Comparison of ENCODE assay signal across 29 cellular contexts in genomic region chr11:61547246-61547645, GRCh38. TPM values are rescaled to one million over a fixed set of nuclear protein-coding genes. Genes with fewer than 3 reads are reported as not detected.
"Had no signal": no experiment of that assay in that cellular context is flagged by ENCODE, and none has a peak within 500 bp of the region (broad histone marks: within the 10 kb centered on the region; RNA-seq: fewer than 3 reads in every experiment).

No MANE protein-coding gene starts in this region.

- H3K4me3 Mint-ChIP-seq: stimulated activated effector memory CD8-positive, alpha-beta T cell treated with anti-CD3 and anti-CD28 coated beads, Interleukin-12 subunit alpha, Interleukin-12 subunit beta, amount 100 ng/mL, for 72 hours; stimulated activated memory B cell treated with anti-CD40 and anti-IgM and Interleukin-4, amounts not matched to agents 10 μg/mL and 1 μg/mL and 100 μg/mL, for 72 hours; stimulated activated naive B cell treated with anti-CD40 and anti-IgM and Interleukin-4, amounts not matched to agents 10 μg/mL and 1 μg/mL and 100 μg/mL, for 72 hours; stimulated activated naive CD8-positive, alpha-beta T cell treated with anti-CD3 and anti-CD28 coated beads, Interleukin-15, amount 100 ng/mL, for 72 hours; stimulated activated naive CD8-positive, alpha-beta T cell treated with anti-CD3 and anti-CD28 coated beads, Interleukin-15, Interleukin-2, amounts not matched to agents 100 ng/mL and 50 ng/mL, for 24 hours; type B pancreatic cell had no signal

- H3K36me3 ChIP-seq: stomach, suprapubic skin, thoracic aorta, thyroid gland, tibial artery, tibial nerve, transverse colon, upper lobe of left lung, upper lobe of right lung, uterus, vagina had no signal

- FAIRE-seq: urothelium cell line had no signal

- H3K4me3 ChIP-seq: stomach, suprapubic skin, testis, thoracic aorta, thyroid gland, tibial artery, tibial nerve, transverse colon, upper lobe of left lung, upper lobe of right lung, uterus, vagina had no signal

- H3K9me3 Mint-ChIP-seq: stimulated activated effector memory CD8-positive, alpha-beta T cell treated with anti-CD3 and anti-CD28 coated beads, Interleukin-12 subunit alpha, Interleukin-12 subunit beta, amount 100 ng/mL, for 72 hours; stimulated activated memory B cell treated with anti-CD40 and anti-IgM and Interleukin-4, amounts not matched to agents 10 μg/mL and 1 μg/mL and 100 μg/mL, for 72 hours; stimulated activated naive B cell treated with anti-CD40 and anti-IgM and Interleukin-4, amounts not matched to agents 10 μg/mL and 1 μg/mL and 100 μg/mL, for 72 hours; stimulated activated naive CD8-positive, alpha-beta T cell treated with anti-CD3 and anti-CD28 coated beads, Interleukin-15, amount 100 ng/mL, for 72 hours; stimulated activated naive CD8-positive, alpha-beta T cell treated with anti-CD3 and anti-CD28 coated beads, Interleukin-15, Interleukin-2, amounts not matched to agents 100 ng/mL and 50 ng/mL, for 24 hours; type B pancreatic cell had no signal

- DNase-seq: stimulated activated CD4-positive, alpha-beta T cell treated with anti-CD3 and anti-CD28 coated beads, Interleukin-2, amount 100 ng/mL, for 48 hours; stimulated activated CD4-positive, alpha-beta T cell treated with anti-CD3 and anti-CD28 coated beads, Interleukin-4, amount 100 ng/mL, for 1 hour; stimulated activated CD4-positive, alpha-beta T cell treated with anti-CD3 and anti-CD28 coated beads, Interleukin-4, amount 100 ng/mL, for 24 hours; stimulated activated CD4-positive, alpha-beta T cell treated with anti-CD3 and anti-CD28 coated beads, Interleukin-4, amount 100 ng/mL, for 4 hours; stimulated activated naive B cell treated with anti-CD40 and anti-IgM and Interleukin-4, amounts not matched to agents 10 μg/mL and 1 μg/mL and 100 μg/mL, for 72 hours; stimulated activated naive CD4-positive, alpha-beta T cell; stimulated activated naive CD4-positive, alpha-beta T cell treated with Interleukin-2 at 50 U/mL for 16 hours; stimulated activated naive CD8-positive, alpha-beta T cell treated with anti-CD3 and anti-CD28 coated beads, Interleukin-15, Interleukin-2, amounts not matched to agents 100 U/mL and 50 U/mL, for 24 hours; stomach; substantia nigra; testis; thyroid gland; tibial artery; transverse colon; trophoblast cell; upper lobe of right lung; uterus had no signal

- H3K27ac Mint-ChIP-seq: stimulated activated effector memory CD8-positive, alpha-beta T cell treated with anti-CD3 and anti-CD28 coated beads, Interleukin-12 subunit alpha, Interleukin-12 subunit beta, amount 100 ng/mL, for 72 hours; stimulated activated memory B cell treated with anti-CD40 and anti-IgM and Interleukin-4, amounts not matched to agents 10 μg/mL and 1 μg/mL and 100 μg/mL, for 72 hours; stimulated activated naive B cell treated with anti-CD40 and anti-IgM and Interleukin-4, amounts not matched to agents 10 μg/mL and 1 μg/mL and 100 μg/mL, for 72 hours; stimulated activated naive CD8-positive, alpha-beta T cell treated with anti-CD3 and anti-CD28 coated beads, Interleukin-15, amount 100 ng/mL, for 72 hours; stimulated activated naive CD8-positive, alpha-beta T cell treated with anti-CD3 and anti-CD28 coated beads, Interleukin-15, Interleukin-2, amounts not matched to agents 100 ng/mL and 50 ng/mL, for 24 hours; type B pancreatic cell had no signal

- H3K4me1 ChIP-seq: suprapubic skin, transverse colon, upper lobe of left lung, upper lobe of right lung, uterus, vagina had no signal

- H3K27me3 Mint-ChIP-seq: type B pancreatic cell had no signal

- H3K9me3 ChIP-seq: stomach, suprapubic skin, testis, thoracic aorta, thyroid gland, tibial artery, tibial nerve, transverse colon, upper lobe of left lung, upper lobe of right lung, uterus, vagina had no signal

- H3K36me3 Mint-ChIP-seq: stimulated activated effector memory CD8-positive, alpha-beta T cell treated with anti-CD3 and anti-CD28 coated beads, Interleukin-12 subunit alpha, Interleukin-12 subunit beta, amount 100 ng/mL, for 72 hours; stimulated activated memory B cell treated with anti-CD40 and anti-IgM and Interleukin-4, amounts not matched to agents 10 μg/mL and 1 μg/mL and 100 μg/mL, for 72 hours; stimulated activated naive B cell treated with anti-CD40 and anti-IgM and Interleukin-4, amounts not matched to agents 10 μg/mL and 1 μg/mL and 100 μg/mL, for 72 hours; type B pancreatic cell had no signal

- H3K27ac ChIP-seq: stomach, suprapubic skin, testis, thoracic aorta, thyroid gland, tibial artery, tibial nerve, transverse colon, upper lobe of left lung, upper lobe of right lung, uterus, vagina had no signal

- H3K27me3 ChIP-seq: testis, thyroid gland, upper lobe of left lung, upper lobe of right lung, uterus, vagina had no signal

- H3K4me1 Mint-ChIP-seq: stimulated activated naive CD8-positive, alpha-beta T cell treated with anti-CD3 and anti-CD28 coated beads, Interleukin-15, amount 100 ng/mL, for 72 hours had no signal

RNA-seq across cellular contexts. Expression of gene LRRC10B, which starts 38.7 kb away (rescaled TPM):
- total RNA-seq: urinary bladder had no signal
